Comparison of ENCODE assay signal across 9 cellular contexts in genomic region chr10:81884856-81885255, GRCh38. TPM values are rescaled to one million over a fixed set of nuclear protein-coding genes. Genes with fewer than 3 reads are reported as not detected.
"Had no signal": no experiment of that assay in that cellular context is flagged by ENCODE, and none has a peak within 500 bp of the region (broad histone marks: within the 10 kb centered on the region; RNA-seq: fewer than 3 reads in every experiment).

No MANE protein-coding gene starts in this region.

- H3K27ac ChIP-seq: HL-60 had no signal

- H3K27me3 Mint-ChIP-seq: IgD-negative memory B cell had no signal

- DNase-seq: IMR-90, KBM-7, KG1 had no signal

- H3K4me3 Mint-ChIP-seq: IgD-negative memory B cell had no signal

- H3K4me1 Mint-ChIP-seq: IgD-negative memory B cell had no signal

- H3K27ac Mint-ChIP-seq: IgD-negative memory B cell had no signal

- H3K36me3 Mint-ChIP-seq: IgD-negative memory B cell had no signal

- ATAC-seq: HepG2, K562 had no signal

RNA-seq across cellular contexts. Expression of gene NRG3, which starts 9.9 kb away (rescaled TPM):
- total RNA-seq: HepG2, HT-29, HT1080, IMR-90, K562 had no signal
